ENCODE assay signal across 7 cellular contexts in genomic region chr9:83475741-83476140, GRCh38.
"Had no signal": no experiment of that assay in that cellular context is flagged by ENCODE, and none has a peak within 500 bp of the region (broad histone marks: within the 10 kb centered on the region; RNA-seq: fewer than 3 reads in every experiment).

No MANE protein-coding gene starts in this region.

- ATAC-seq: HCT116, HepG2 had no signal

- H2AFZ ChIP-seq: GM23248 had no signal

- DNase-seq: GM23248, GOT3, H7, KBM-7 had no signal

- H3K4me3 ChIP-seq: GM23248, HAP-1 had no signal

- H3K36me3 ChIP-seq: HAP-1 had no signal

- H3K27ac ChIP-seq: GM23248 had no signal

- H3K4me1 ChIP-seq: HAP-1 had no signal

- H3K9ac ChIP-seq: GM23248 had no signal
